In the genomic region with DNA sequence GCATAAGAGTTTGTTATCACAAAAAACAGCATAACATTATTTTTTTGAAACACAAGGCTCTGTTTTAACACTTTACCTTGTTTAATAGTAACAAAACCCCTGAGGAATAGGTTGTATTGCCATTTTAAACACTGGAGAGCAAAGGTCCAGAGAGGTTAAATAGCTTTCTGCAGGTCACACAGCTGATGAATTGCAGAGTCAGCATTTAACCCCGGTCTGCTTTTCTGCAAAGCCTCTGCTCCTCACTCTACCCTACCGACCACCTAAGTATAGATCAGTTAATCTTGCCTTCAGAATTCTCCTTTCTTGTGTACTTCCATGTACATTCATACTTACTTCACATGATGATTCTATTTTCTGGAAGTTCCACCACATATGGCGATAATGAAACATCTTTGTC, we compare ENCODE assay signal across 1 cellular context.
TF ChIP-seq lines count a peak whose summit lies in the region.

No MANE protein-coding gene starts in this region.

TF ChIP-seq in K562, 482 proteins besides CTCF, POLR2A, EP300 and RAD21 (continued from another document):
- TF ChIP-seq E2F8 (IDR thresholded peaks at IDR 0.05; ENCODE audit: low read depth, partially characterized antibody) (no peak), HINFP (tag; conservative IDR thresholded peaks at IDR 0.05; ENCODE audit: low read depth) (no peak), ZFP36 (IDR thresholded peaks at IDR 0.05; ENCODE audit: low read depth, low read length, partially characterized antibody) (peak; percentile 24)
